In the genomic region with DNA sequence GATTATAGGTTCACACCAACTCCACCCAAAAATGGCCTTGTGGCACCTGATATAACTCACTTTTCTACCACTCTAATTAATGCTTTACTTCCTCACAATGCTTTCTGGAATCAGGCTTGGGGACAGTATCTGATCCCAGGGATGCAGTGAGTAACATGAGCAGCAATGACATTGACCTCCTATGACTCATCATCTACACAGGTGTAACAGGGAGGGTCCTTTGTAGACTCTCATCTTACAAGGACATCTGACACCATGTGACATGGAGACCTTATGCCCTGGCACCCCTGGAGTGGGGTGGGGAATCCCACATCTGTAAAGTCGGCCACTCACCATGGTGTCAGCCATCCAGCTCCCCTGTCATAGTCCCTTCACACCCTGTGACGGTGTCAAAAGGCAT, we compare ENCODE assay signal across 20 cellular contexts.
DNase-seq lines count a peak whose midpoint lies in the region; ATAC-seq and TF ChIP-seq lines count a peak whose summit lies in the region.
"Had no signal": no experiment of that assay in that cellular context is flagged by ENCODE, and none has a peak within 500 bp of the region (broad histone marks: within the 10 kb centered on the region; RNA-seq: fewer than 3 reads in every experiment).

No MANE protein-coding gene starts in this region.

- peak; percentile 64 for ATAC-seq in PC-3
- ATAC-seq: SK-N-SH treated with all-trans-retinoic acid at 6 μM for 48 hours had no signal

- H3K18ac ChIP-seq in mesendoderm (ENCODE audit: low read length): no peak overlapping the region

- H3K23ac ChIP-seq in mesendoderm (ENCODE audit: low read length): no peak overlapping the region

- no peak overlapping the region for H3K27ac Mint-ChIP-seq in osteocyte (ENCODE audit: unreplicated experiment)
- H3K27ac Mint-ChIP-seq: B cell had no signal

- DNase-seq in DMS53 (lab: John Stamatoyannopoulos, UW) (peak; percentile 54), DMS53 treated with DMSO at 0.1 percent for 48 hours (lab: John Stamatoyannopoulos, UW; ENCODE audit: unreplicated experiment) (no peak), LoVo (ENCODE audit: low spot score) (peak; percentile 54), PC-3 (peak; percentile 41), mesendoderm (peak; percentile 3), DMS 273 (lab: John Stamatoyannopoulos, UW; ENCODE audit: unreplicated experiment) (no peak), testis (no peak), osteocyte (ENCODE audit: extremely low spot score, unreplicated experiment) (no peak)
- DNase-seq: 8988T, DMS79, NCI-H1417, NCI-H187, NCI-H446, NCI-H774, SIG-M5, T-helper 1 cell had no signal

- no peak overlapping the region for H3K27ac ChIP-seq in PC-3 (ENCODE audit: low read length)
- no peak overlapping the region for H3K27ac ChIP-seq in mesendoderm (ENCODE audit: low read depth, low read length)
- H3K27ac ChIP-seq in testis: no peak overlapping the region
- H3K27ac ChIP-seq: KMS-11, RWPE1 had no signal

- no peaks in the 10 kb centered on the region for H3F3A ChIP-seq in PC-3 (ENCODE audit: low read length, unreplicated experiment)

- peaks cover 25% of the 10 kb centered on the region for H3K27me3 ChIP-seq in PC-3 (ENCODE audit: low read length)
- H3K27me3 ChIP-seq in mesendoderm (ENCODE audit: insufficient read depth, low read length, poor library complexity): no peaks in the 10 kb centered on the region
- no peaks in the 10 kb centered on the region for H3K27me3 ChIP-seq in testis

- H4K5ac ChIP-seq in mesendoderm (ENCODE audit: low read length): no peak overlapping the region

- no peak overlapping the region for H4K8ac ChIP-seq in mesendoderm (ENCODE audit: low read depth, low read length)

- H2BK5ac ChIP-seq in mesendoderm (ENCODE audit: low read length): no peak overlapping the region

- H3K79me2 ChIP-seq in PC-3 (ENCODE audit: low read length) (no peaks in the 10 kb centered on the region), mesendoderm (ENCODE audit: control insufficient read depth, insufficient read depth, low read length) (no peaks in the 10 kb centered on the region)

- intact Hi-C loops in PC-3 (cut with micrococcal nuclease): no loop called here
- intact Hi-C loops in testis (cut with DNase I; ENCODE audit: low total_unique reads): no loop called here

- no peak overlapping the region for H3K4me3 ChIP-seq in PC-3 (ENCODE audit: low read length)
- no peak overlapping the region for H3K4me3 ChIP-seq in mesendoderm (ENCODE audit: low read length)
- H3K4me3 ChIP-seq in testis: no peak overlapping the region

- H3K9ac ChIP-seq in PC-3 (ENCODE audit: low read length): no peak overlapping the region
- no peak overlapping the region for H3K9ac ChIP-seq in mesendoderm (ENCODE audit: low read length)
- H3K9ac ChIP-seq: KMS-11 had no signal

- H3K4me2 ChIP-seq in PC-3 (ENCODE audit: low read length) (no peak overlapping the region), mesendoderm (ENCODE audit: low read length) (no peak overlapping the region)
- H3K4me2 ChIP-seq: KMS-11 had no signal

- H3K56ac ChIP-seq in mesendoderm (ENCODE audit: low read length): no peak overlapping the region

- H3K27me3 Mint-ChIP-seq in osteocyte (ENCODE audit: unreplicated experiment): no peaks in the 10 kb centered on the region

- H2AK5ac ChIP-seq in mesendoderm (ENCODE audit: low read length): no peak overlapping the region

- no peaks in the 10 kb centered on the region for H3K36me3 Mint-ChIP-seq in osteocyte (ENCODE audit: unreplicated experiment)

- no peaks in the 10 kb centered on the region for H3K4me1 Mint-ChIP-seq in osteocyte (ENCODE audit: unreplicated experiment)
- H3K4me1 Mint-ChIP-seq: B cell had no signal

- H2BK120ac ChIP-seq in mesendoderm (ENCODE audit: low read depth, low read length): no peak overlapping the region

- CTCF ChIA-PET in PC-3 (lab: Charles Lee): no interaction called here

- no peaks in the 10 kb centered on the region for H3K36me3 ChIP-seq in PC-3 (ENCODE audit: low read depth, low read length)
- H3K36me3 ChIP-seq in mesendoderm (ENCODE audit: control insufficient read depth, insufficient read depth, low read length): no peaks in the 10 kb centered on the region
- no peaks in the 10 kb centered on the region for H3K36me3 ChIP-seq in testis (ENCODE audit: low read depth, missing control alignments)

- no peaks in the 10 kb centered on the region for H3K79me1 ChIP-seq in mesendoderm (ENCODE audit: low read length)

- no CpG with 5 or more reads among the region's 2 CpGs for WGBS in mesendoderm (ENCODE audit: extremely low coverage, insufficient coverage, low lambda C conversion rate)
- 89 to 95% methylated on average over 2 of the region's 2 CpGs for WGBS in testis, 2 donors

- TF ChIP-seq POLR2A in testis (IDR thresholded peaks at IDR 0.05): no peak

- H3K4ac ChIP-seq in mesendoderm (ENCODE audit: low read depth, low read length): no peak overlapping the region

- H3K9me3 Mint-ChIP-seq in osteocyte (ENCODE audit: unreplicated experiment): peaks cover 3% of the 10 kb centered on the region

- H3K9me3 ChIP-seq in PC-3 (ENCODE audit: low read length) (no peaks in the 10 kb centered on the region), testis (no peaks in the 10 kb centered on the region)

- H2AFZ ChIP-seq in PC-3 (ENCODE audit: low read length): no peak overlapping the region

- no peak for TF ChIP-seq CTCF in PC-3 (conservative IDR thresholded peaks at IDR 0.05; ENCODE audit: low read depth, low read length)
- TF ChIP-seq CTCF in testis (IDR thresholded peaks at IDR 0.05): no peak
- no peak for TF ChIP-seq CTCF in osteocyte (IDR thresholded peaks at IDR 0.05)

- H2BK15ac ChIP-seq in mesendoderm (replicated peaks; ENCODE audit: low read depth): no peak overlapping the region

- H3K9me2 ChIP-seq in PC-3 (replicated peaks; ENCODE audit: low read length): no peaks in the 10 kb centered on the region

- H4K20me1 ChIP-seq in PC-3 (ENCODE audit: low read length): no peaks in the 10 kb centered on the region

- H3K4me3 Mint-ChIP-seq in osteocyte (ENCODE audit: unreplicated experiment): no peak overlapping the region
- H3K4me3 Mint-ChIP-seq: B cell had no signal

- peaks cover 4% of the 10 kb centered on the region; the same call in 1 of the 2 replicates for H3K4me1 ChIP-seq in PC-3 (ENCODE audit: insufficient read depth, low read length)
- H3K4me1 ChIP-seq in mesendoderm (ENCODE audit: control insufficient read depth, low read depth, low read length): no peaks in the 10 kb centered on the region
- H3K4me1 ChIP-seq in testis: no peaks in the 10 kb centered on the region

- BruUV-seq in PC-3 (replicated peaks; lab: Mats Ljungman, UMichigan): no TSS peak

- POLR2A ChIA-PET in PC-3 (lab: Charles Lee; ENCODE audit: unreplicated experiment): no interaction called here

Comparison
In these comparisons a context has a peak if more than half of its experiments do, and no peak if none do; other contexts are left out.
1. DNase-seq: peak in DMS53 (single experiment), LoVo (single experiment), PC-3 (single experiment) and mesendoderm (single experiment); none in DMS53 treated with DMSO at 0.1 percent for 48 hours (single experiment), DMS 273 (single experiment), testis (single experiment) and osteocyte (single experiment).